1 cellular context compared by ENCODE assay signal in genomic region chr6:34756513-34756856, GRCh38.
TF ChIP-seq lines count a peak whose summit lies in the region.

No MANE protein-coding gene starts in this region.

TF ChIP-seq in HepG2, 621 proteins besides CTCF, POLR2A, EP300 and RAD21:
- TF ChIP-seq KDM1A (CRISPR knock-in tag; IDR thresholded peaks at IDR 0.05) (0 out of 2 replicates have a peak, but pooled peaks have one; percentile 7), ZNF891 (CRISPR knock-in tag; IDR thresholded peaks at IDR 0.05) (peak; percentile 78), ZNF124 (CRISPR knock-in tag; IDR thresholded peaks at IDR 0.05) (peak; percentile 30; the same call in 1 of the 2 replicates), ZNF770 (CRISPR knock-in tag; IDR thresholded peaks at IDR 0.05) (peak; percentile 86), NRL (CRISPR knock-in tag; IDR thresholded peaks at IDR 0.05; ENCODE audit: borderline replicate concordance) (peak; percentile 26; the same call in 1 of the 2 replicates), IRF9 (CRISPR knock-in tag; IDR thresholded peaks at IDR 0.05; ENCODE audit: borderline replicate concordance) (0 out of 2 replicates have a peak, but pooled peaks have one; percentile 9), ZNF280B (CRISPR knock-in tag; IDR thresholded peaks at IDR 0.05; ENCODE audit: borderline replicate concordance) (peak; percentile 66; the same call in 1 of the 2 replicates), ZBTB4 (CRISPR knock-in tag; IDR thresholded peaks at IDR 0.05; ENCODE audit: borderline replicate concordance) (peak; percentile 81; the same call in 1 of the 2 replicates), KLF12 (CRISPR knock-in tag; IDR thresholded peaks at IDR 0.05; ENCODE audit: borderline replicate concordance) (0 out of 2 replicates have a peak, but pooled peaks have one; percentile 4), MTF2 (CRISPR knock-in tag; IDR thresholded peaks at IDR 0.05; ENCODE audit: borderline replicate concordance) (0 out of 2 replicates have a peak, but pooled peaks have one; percentile 9), ZNF563 (CRISPR knock-in tag; IDR thresholded peaks at IDR 0.05) (peak; percentile 51), HDAC1 (CRISPR knock-in tag; IDR thresholded peaks at IDR 0.05) (0 out of 2 replicates have a peak, but pooled peaks have one; percentile 17), PRMT3 (CRISPR knock-in tag; IDR thresholded peaks at IDR 0.05; ENCODE audit: borderline replicate concordance, low read depth) (peak; percentile 67; the same call in 1 of the 2 replicates), PRPF4 (IDR thresholded peaks at IDR 0.05; ENCODE audit: low read depth, low read length, poor library complexity, severe bottlenecking) (peak; percentile 88), ZBTB38 (CRISPR knock-in tag; IDR thresholded peaks at IDR 0.05) (peak; percentile 99), ZNF362 (CRISPR knock-in tag; IDR thresholded peaks at IDR 0.05; ENCODE audit: borderline replicate concordance) (peak; percentile 94)
